ENCODE assay signal across 1 cellular context in genomic region chr14:90140298-90140955, GRCh38.
TF ChIP-seq lines count a peak whose summit lies in the region.

No MANE protein-coding gene starts in this region.

TF ChIP-seq in HEK293, 187 proteins besides CTCF, POLR2A, EP300 and RAD21 (continued from another document):
- no peak for TF ChIP-seq ZNF146 (tag by site-specific recombination; IDR thresholded peaks at IDR 0.05)
- TF ChIP-seq ZIC2 (tag by site-specific recombination; IDR thresholded peaks at IDR 0.05) = 0 out of 2 replicates have a peak, but pooled peaks have one; percentile 19
- 0 out of 2 replicates have a peak, but pooled peaks have one; percentile 12 for TF ChIP-seq ZBTB20 (tag by site-specific recombination; IDR thresholded peaks at IDR 0.05)
- TF ChIP-seq PRDM1 (tag by site-specific recombination; IDR thresholded peaks at IDR 0.05) = 0 out of 2 replicates have a peak, but pooled peaks have one; percentile 42
- TF ChIP-seq ZNF629 (tag by site-specific recombination; IDR thresholded peaks at IDR 0.05) = peak; percentile 28
- no peak for TF ChIP-seq ZNF26 (tag by site-specific recombination; IDR thresholded peaks at IDR 0.05)
- peak; percentile 65 for TF ChIP-seq SCRT2 (tag by site-specific recombination; IDR thresholded peaks at IDR 0.05)
- TF ChIP-seq ZNF202 (tag by site-specific recombination; IDR thresholded peaks at IDR 0.05; ENCODE audit: borderline replicate concordance) = no peak
- peak; percentile 21; the same call in 1 of the 2 replicates for TF ChIP-seq GLIS2 (tag by site-specific recombination; IDR thresholded peaks at IDR 0.05)
- TF ChIP-seq ZNF488 (tag by site-specific recombination; IDR thresholded peaks at IDR 0.05) = no peak
- no peak for TF ChIP-seq ZNF610 (tag by site-specific recombination; IDR thresholded peaks at IDR 0.05; ENCODE audit: borderline replicate concordance)
- peak; percentile 33; the same call in 1 of the 2 replicates for TF ChIP-seq ZNF600 (tag by site-specific recombination; IDR thresholded peaks at IDR 0.05)
- no peak for TF ChIP-seq ZNF391 (tag by site-specific recombination; IDR thresholded peaks at IDR 0.05; ENCODE audit: borderline replicate concordance, low read depth)
- peak; percentile 37; the same call in 1 of the 2 replicates for TF ChIP-seq PRDM6 (tag by site-specific recombination; IDR thresholded peaks at IDR 0.05)
- no peak for TF ChIP-seq ZBTB6 (tag by site-specific recombination; IDR thresholded peaks at IDR 0.05)
- peak; percentile 39 for TF ChIP-seq PATZ1 (tag by site-specific recombination; IDR thresholded peaks at IDR 0.05)
- TF ChIP-seq ZNF664 (tag by site-specific recombination; IDR thresholded peaks at IDR 0.05) = 0 out of 2 replicates have a peak, but pooled peaks have one; percentile 15
- TF ChIP-seq ZNF19 (tag by site-specific recombination; IDR thresholded peaks at IDR 0.05; ENCODE audit: low read depth) = no peak
- no peak for TF ChIP-seq ZSCAN23 (tag by site-specific recombination; IDR thresholded peaks at IDR 0.05)
- TF ChIP-seq MYNN (tag by site-specific recombination; IDR thresholded peaks at IDR 0.05; ENCODE audit: borderline replicate concordance) = peak; percentile 69; the same call in 1 of the 2 replicates
- peak; percentile 36; the same call in 1 of the 2 replicates for TF ChIP-seq ZFP69B (tag by site-specific recombination; IDR thresholded peaks at IDR 0.05)
- TF ChIP-seq ZNF645 (tag by site-specific recombination; IDR thresholded peaks at IDR 0.05) = no peak
- TF ChIP-seq HOXD13 (CRISPR knock-in tag; IDR thresholded peaks at IDR 0.05; ENCODE audit: borderline replicate concordance) = no peak
- TF ChIP-seq ZNF501 (tag by site-specific recombination; IDR thresholded peaks at IDR 0.05) = no peak
- peak; percentile 43; the same call in 1 of the 2 replicates for TF ChIP-seq ZNF558 (tag by site-specific recombination; IDR thresholded peaks at IDR 0.05)
- no peak for TF ChIP-seq ZSCAN30 (tag by site-specific recombination; IDR thresholded peaks at IDR 0.05)
- peak; percentile 84 for TF ChIP-seq IKZF3 (tag by site-specific recombination; IDR thresholded peaks at IDR 0.05)
- TF ChIP-seq ZNF423 (tag by site-specific recombination; IDR thresholded peaks at IDR 0.05) = no peak
- TF ChIP-seq ZNF114 (tag by site-specific recombination; IDR thresholded peaks at IDR 0.05) = no peak
- TF ChIP-seq ZNF132 (tag by site-specific recombination; IDR thresholded peaks at IDR 0.05; ENCODE audit: borderline replicate concordance) = no peak
- no peak for TF ChIP-seq ZNF549 (tag by site-specific recombination; IDR thresholded peaks at IDR 0.05)
- no peak for TF ChIP-seq ZNF37A (tag by site-specific recombination; IDR thresholded peaks at IDR 0.05)
